In the genomic region with DNA sequence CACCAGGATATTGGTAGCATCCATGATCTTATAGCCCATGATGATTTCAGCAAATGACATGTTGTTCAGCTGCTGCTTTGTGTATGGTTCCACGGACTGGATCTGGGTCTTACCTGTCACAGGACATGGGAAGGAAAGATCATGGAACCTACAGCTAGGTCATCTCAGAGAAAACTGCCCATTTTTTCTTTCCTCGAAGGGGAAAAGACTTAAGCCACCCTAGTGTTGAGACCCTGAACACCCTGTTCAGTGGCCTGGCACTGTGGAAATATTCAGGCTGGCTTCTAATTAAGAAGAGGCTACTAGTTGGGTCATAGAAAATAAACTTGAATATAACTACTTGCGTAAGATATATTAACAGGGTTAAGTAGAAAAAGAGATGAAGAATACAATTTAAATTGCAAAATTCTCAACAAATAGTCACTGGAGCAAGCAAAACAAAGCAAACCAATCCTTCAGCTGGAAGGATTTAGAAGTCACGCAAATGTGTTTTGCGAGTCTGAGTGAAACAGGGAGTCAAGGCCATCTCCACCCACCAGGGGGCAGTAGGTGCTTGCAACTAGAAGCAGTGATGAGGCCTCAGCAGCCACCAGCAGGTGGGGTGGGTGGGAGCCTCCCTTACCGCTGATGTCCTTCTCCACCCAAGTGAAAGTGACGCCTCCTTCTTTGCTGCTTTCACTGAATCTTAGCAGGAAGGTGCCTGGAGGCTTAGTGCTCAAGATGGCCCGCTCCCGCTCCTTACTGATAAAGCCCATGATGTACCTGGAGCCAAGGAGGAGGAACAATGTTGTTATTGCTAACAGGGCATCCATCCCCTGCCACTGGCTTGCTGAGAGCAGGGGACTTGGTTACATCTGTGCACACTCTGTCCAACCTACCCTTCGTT, we compare ENCODE assay signal across 8 cellular contexts.
A peak's percentile ranks its signal among the peaks of the same experiment; 100 is the strongest.
DNase-seq lines count a peak whose midpoint lies in the region; ATAC-seq and TF ChIP-seq lines count a peak whose summit lies in the region.

No MANE protein-coding gene starts in this region.

- DNase-seq in AG20443 (ENCODE audit: low spot score) = peak; percentile 92
- peak; percentile 91 for DNase-seq in RKO (ENCODE audit: low spot score)
- DNase-seq in activated T-cell treated with anti-CD3 and anti-CD28 coated beads, Interleukin-2, amount 50 U/mL, for 48 hours = peak; percentile 95 to 96
- DNase-seq in fibroblast of gingiva (ENCODE audit: low read depth) = peak; percentile 91
- DNase-seq in nephron progenitor cell = peak; percentile 97
- peak; percentile 86 to 94 (median 92) for DNase-seq in stimulated activated naive CD4-positive, alpha-beta T cell (lab: John Stamatoyannopoulos, UW)

- no peaks in the 10 kb centered on the region for H3K27me3 ChIP-seq in Loucy (ENCODE audit: insufficient read depth, low read length, poor library complexity, severe bottlenecking)

- H3K27ac Mint-ChIP-seq in nephron progenitor cell = no peak overlapping the region

- peak; percentile 62 for ATAC-seq in GM19467 (IDR thresholded peaks at IDR 0.05; ENCODE audit: unreplicated experiment)

- peaks cover 6% of the 10 kb centered on the region for H3K4me1 Mint-ChIP-seq in nephron progenitor cell

- peaks cover 27% of the 10 kb centered on the region; the same call in 1 of the 2 replicates for H3F3A ChIP-seq in Loucy (ENCODE audit: low read depth)

- peaks cover 55% of the 10 kb centered on the region for H3K4me1 ChIP-seq in Loucy (ENCODE audit: insufficient read depth, low read length, poor library complexity, severe bottlenecking)

- peak overlapping the region; percentile 32 for H3K4me2 ChIP-seq in Loucy (ENCODE audit: low read depth, low read length, poor library complexity, severe bottlenecking)

- TF ChIP-seq CTCF in Loucy (conservative IDR thresholded peaks at IDR 0.05; ENCODE audit: low read length) (peak; percentile 100), nephron progenitor cell (IDR thresholded peaks at IDR 0.05) (peak; percentile 99)

- no peaks in the 10 kb centered on the region for H3K9me3 ChIP-seq in Loucy (ENCODE audit: insufficient read depth, low read depth, low read length)

- H3K4me3 Mint-ChIP-seq in nephron progenitor cell = no peak overlapping the region

- peaks cover 39% of the 10 kb centered on the region; the same call in 1 of the 2 replicates for H3K36me3 ChIP-seq in Loucy (ENCODE audit: insufficient read depth, low read length)

- H3K36me3 Mint-ChIP-seq in nephron progenitor cell (ENCODE audit: low read depth) = peaks cover 40% of the 10 kb centered on the region

- no peak overlapping the region for H3K4me3 ChIP-seq in Loucy (ENCODE audit: low read length, poor library complexity, severe bottlenecking)

- H3K9ac ChIP-seq in Loucy (ENCODE audit: low read depth, low read length, poor library complexity, severe bottlenecking) = peak overlapping the region; percentile 95

- H3K9me2 ChIP-seq in Loucy (replicated peaks; ENCODE audit: low read depth, low read length) = no peaks in the 10 kb centered on the region

- no peaks in the 10 kb centered on the region for H3K27me3 Mint-ChIP-seq in nephron progenitor cell (ENCODE audit: low read depth, poor library complexity)

- H3K79me2 ChIP-seq in Loucy (ENCODE audit: insufficient read depth, low read length) = peaks cover 12% of the 10 kb centered on the region

- no peaks in the 10 kb centered on the region for H4K20me1 ChIP-seq in Loucy (ENCODE audit: insufficient read depth, low read length, poor library complexity, severe bottlenecking)

- H3K9me3 Mint-ChIP-seq in nephron progenitor cell = no peaks in the 10 kb centered on the region

- H2AFZ ChIP-seq in Loucy (ENCODE audit: low read length) = no peak overlapping the region
